Comparison of ENCODE assay signal across 20 cellular contexts in genomic region chr10:29068984-29069383, GRCh38.
"Had no signal": no experiment of that assay in that cellular context is flagged by ENCODE, and none has a peak within 500 bp of the region (broad histone marks: within the 10 kb centered on the region; RNA-seq: fewer than 3 reads in every experiment).

No MANE protein-coding gene starts in this region.

- H3K4me3 ChIP-seq: lung, right atrium auricular region, sigmoid colon, skin epidermis, suprapubic skin, thyroid gland, upper lobe of left lung, uterus had no signal

- H3K9me3 ChIP-seq: right atrium auricular region, sigmoid colon, suprapubic skin, thyroid gland, upper lobe of left lung, uterus had no signal

- H3K4me3 Mint-ChIP-seq: dendritic cell treated with granulocyte-macrophage colony-stimulating factor and Interleukin-4, amounts not matched to agents 40 ng/mL and 50 ng/mL, for 4 days; natural killer cell had no signal

- H3K27ac Mint-ChIP-seq: dendritic cell treated with granulocyte-macrophage colony-stimulating factor and Interleukin-4, amounts not matched to agents 40 ng/mL and 50 ng/mL, for 4 days; natural killer cell had no signal

- H3K9me3 Mint-ChIP-seq: dendritic cell treated with granulocyte-macrophage colony-stimulating factor and Interleukin-4, amounts not matched to agents 40 ng/mL and 50 ng/mL, for 4 days; natural killer cell had no signal

- DNase-seq: cerebellar nuclear complex; erythroblast; foreskin keratinocyte; hippocampal formation; left colon; left ventricle myocardium superior; natural killer cell; sigmoid colon; stimulated activated CD4-positive, alpha-beta T cell treated with anti-CD3 and anti-CD28 coated beads, Interleukin-2, amount 100 ng/mL, for 48 hours; stimulated activated naive CD4-positive, alpha-beta T cell treated with Interleukin-2 at 50 U/mL for 16 hours; thyroid gland; upper lobe of left lung; uterus had no signal

- H3K27me3 ChIP-seq: right atrium auricular region, thyroid gland, upper lobe of left lung, uterus had no signal

- H3K4me1 ChIP-seq: right atrium auricular region, sigmoid colon, thyroid gland, upper lobe of left lung, uterus had no signal

- H3K27ac ChIP-seq: foreskin keratinocyte, right atrium auricular region, sigmoid colon, skin epidermis, suprapubic skin, thyroid gland, upper lobe of left lung, uterus had no signal

- H3K4me1 Mint-ChIP-seq: natural killer cell had no signal

- ATAC-seq: foreskin keratinocyte, left colon, left ventricle myocardium superior, natural killer cell had no signal

- FAIRE-seq: colon, endothelial cell of umbilical vein had no signal

- H3K36me3 Mint-ChIP-seq: natural killer cell had no signal

- H3K36me3 ChIP-seq: right atrium auricular region, sigmoid colon, suprapubic skin, thyroid gland, upper lobe of left lung, uterus had no signal
